25 cellular contexts compared by ENCODE assay signal in the genomic region with DNA sequence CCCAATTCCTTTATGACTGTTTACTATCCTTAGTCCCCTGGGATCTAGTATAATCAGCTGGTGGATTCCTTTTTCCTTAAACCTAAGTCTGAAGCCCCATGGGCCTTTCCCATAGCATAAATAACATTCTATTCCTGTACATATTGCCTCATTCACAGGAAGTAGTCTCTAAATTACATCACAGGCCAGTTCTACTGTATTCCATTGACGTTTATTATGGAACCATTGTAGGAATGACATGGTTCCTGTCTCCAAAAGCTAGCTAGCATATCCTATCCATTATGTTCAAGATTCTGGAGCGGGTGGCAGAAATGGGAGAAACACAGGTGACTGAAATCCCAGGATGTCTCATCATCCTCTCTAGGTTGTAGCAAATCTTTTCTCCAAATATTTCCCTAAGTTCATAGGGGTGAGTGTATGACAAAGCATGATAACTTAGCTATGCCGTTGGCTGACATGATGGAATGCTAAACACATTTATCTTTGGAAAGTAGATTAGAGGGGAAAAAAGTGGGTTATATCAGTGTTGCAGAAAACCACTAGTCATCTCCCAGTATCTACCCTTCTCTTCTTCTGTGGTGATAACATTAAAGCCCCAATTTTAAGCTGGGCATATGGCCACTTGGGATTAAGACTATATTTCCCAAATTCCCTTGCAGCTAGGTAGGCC.
DNase-seq lines count a peak whose midpoint lies in the region; ATAC-seq, FAIRE-seq and TF ChIP-seq lines count a peak whose summit lies in the region.
"Had no signal": no experiment of that assay in that cellular context is flagged by ENCODE, and none has a peak within 500 bp of the region (broad histone marks: within the 10 kb centered on the region; RNA-seq: fewer than 3 reads in every experiment).

No MANE protein-coding gene starts in this region.

- H3K9me3 Mint-ChIP-seq in astrocyte (ENCODE audit: unreplicated experiment): no peaks in the 10 kb centered on the region
- H3K9me3 Mint-ChIP-seq in stimulated activated naive CD8-positive, alpha-beta T cell treated with anti-CD3 and anti-CD28 coated beads, Interleukin-15, amount 100 ng/mL, for 72 hours: no peaks in the 10 kb centered on the region

- H3K4me1 Mint-ChIP-seq in astrocyte (ENCODE audit: low read depth, unreplicated experiment): peaks cover 37% of the 10 kb centered on the region
- no peaks in the 10 kb centered on the region for H3K4me1 Mint-ChIP-seq in stimulated activated naive CD8-positive, alpha-beta T cell treated with anti-CD3 and anti-CD28 coated beads, Interleukin-15, amount 100 ng/mL, for 72 hours

- H3K4me3 ChIP-seq in astrocyte (ENCODE audit: insufficient read depth, low read depth, low read length): no peak overlapping the region
- no peak overlapping the region for H3K4me3 ChIP-seq in fibroblast of the aortic adventitia (ENCODE audit: low read depth, low read length)
- no peak overlapping the region for H3K4me3 ChIP-seq in trophoblast cell (ENCODE audit: low read depth, low read length)
- H3K4me3 ChIP-seq: PC-9, testis had no signal

- H2BK120ac ChIP-seq in trophoblast cell (ENCODE audit: insufficient read depth, low read length, poor library complexity): no peak overlapping the region

- H2BK12ac ChIP-seq in trophoblast cell (ENCODE audit: low read length): no peak overlapping the region

- no peak overlapping the region for H4K91ac ChIP-seq in trophoblast cell (ENCODE audit: low read depth, low read length)

- WGBS in trophoblast cell (ENCODE audit: extremely low coverage, insufficient coverage, insufficient read length): no CpG with 5 or more reads among the region's 3 CpGs

- no peak overlapping the region for H3K18ac ChIP-seq in trophoblast cell (ENCODE audit: low read length)

- no peaks in the 10 kb centered on the region for H3K79me1 ChIP-seq in trophoblast cell (ENCODE audit: low read length)

- H3K4ac ChIP-seq in trophoblast cell (ENCODE audit: low read depth, low read length): no peak overlapping the region

- H3K4me2 ChIP-seq in astrocyte (ENCODE audit: low read length) (peak overlapping the region; percentile 47), trophoblast cell (ENCODE audit: low read length) (no peak overlapping the region)
- H3K4me2 ChIP-seq: KMS-11, PC-9 had no signal

- no peak overlapping the region for H4K12ac ChIP-seq in trophoblast cell (ENCODE audit: low read depth, low read length)

- H3K27me3 ChIP-seq in astrocyte (ENCODE audit: insufficient read depth, low read length): no peaks in the 10 kb centered on the region
- H3K27me3 ChIP-seq in trophoblast cell (ENCODE audit: insufficient read depth, low read length): no peaks in the 10 kb centered on the region
- H3K27me3 ChIP-seq: testis had no signal

- no peaks in the 10 kb centered on the region for H3K27me3 Mint-ChIP-seq in astrocyte (ENCODE audit: low read depth, unreplicated experiment)
- peaks cover 24% of the 10 kb centered on the region for H3K27me3 Mint-ChIP-seq in stimulated activated naive CD8-positive, alpha-beta T cell treated with anti-CD3 and anti-CD28 coated beads, Interleukin-15, amount 100 ng/mL, for 72 hours

- DNase-seq in HCEC 1CT (peak; percentile 65), astrocyte (ENCODE audit: low read depth) (peak; percentile 41), fibroblast of the aortic adventitia (ENCODE audit: low read depth) (peak; percentile 80), trophoblast cell (peak; percentile 77 to 92), NCI-H446 treated with DMSO at 0.1 percent for 48 hours (lab: John Stamatoyannopoulos, UW) (no peak)
- no peak for DNase-seq in stimulated activated naive CD8-positive, alpha-beta T cell treated with anti-CD3 and anti-CD28 coated beads, Interleukin-15, amount 100 ng/mL, for 72 hours
- no peak for DNase-seq in stimulated activated naive CD4-positive, alpha-beta T cell (lab: John Stamatoyannopoulos, UW)
- DNase-seq: activated gamma-delta T cell; amygdala; cortex of kidney; erythroblast; head of caudate nucleus; NCI-H1105; NCI-H748 treated with DMSO at 0.1 percent for 48 hours; occipital lobe; PC-9; stimulated activated CD4-positive, alpha-beta T cell treated with anti-CD3 and anti-CD28 coated beads, Interleukin-4, amount 100 ng/mL, for 4 hours; stimulated activated CD8-positive, alpha-beta memory T cell treated with anti-CD3 and anti-CD28 coated beads, Interleukin-4, amount 100 ng/mL, for 48 hours; T1000; testis had no signal

- no peak overlapping the region for H4K8ac ChIP-seq in trophoblast cell (ENCODE audit: low read depth, low read length)

- H3K79me2 ChIP-seq in astrocyte (ENCODE audit: insufficient read depth, low read length) (no peaks in the 10 kb centered on the region), trophoblast cell (ENCODE audit: control insufficient read depth, insufficient read depth, low read length, poor library complexity) (no peaks in the 10 kb centered on the region)

- H3K4me3 Mint-ChIP-seq in astrocyte (ENCODE audit: unreplicated experiment): no peak overlapping the region
- no peak overlapping the region for H3K4me3 Mint-ChIP-seq in stimulated activated naive CD8-positive, alpha-beta T cell treated with anti-CD3 and anti-CD28 coated beads, Interleukin-15, amount 100 ng/mL, for 72 hours
- H3K4me3 Mint-ChIP-seq: B cell had no signal

- no peak overlapping the region for H2BK5ac ChIP-seq in trophoblast cell (ENCODE audit: low read depth, low read length, poor library complexity)

- H3K9ac ChIP-seq in astrocyte (ENCODE audit: low read length): peak overlapping the region; percentile 58
- no peak overlapping the region for H3K9ac ChIP-seq in trophoblast cell (ENCODE audit: low read length)
- H3K9ac ChIP-seq: KMS-11 had no signal

- H3K23ac ChIP-seq in trophoblast cell (ENCODE audit: low read length): no peak overlapping the region

- no peaks in the 10 kb centered on the region for H3K36me3 Mint-ChIP-seq in astrocyte (ENCODE audit: low read depth, unreplicated experiment)

- no peak for TF ChIP-seq CTCF in astrocyte (IDR thresholded peaks at IDR 0.05; ENCODE audit: insufficient read depth, low read depth, low read length)
- TF ChIP-seq CTCF in fibroblast of the aortic adventitia (IDR thresholded peaks at IDR 0.05; ENCODE audit: insufficient read depth, low read length): no peak

- H2AFZ ChIP-seq in astrocyte (ENCODE audit: low read depth, low read length) (no peak overlapping the region), trophoblast cell (ENCODE audit: insufficient read depth, low read length, poor library complexity) (no peak overlapping the region)
- H2AFZ ChIP-seq: PC-9 had no signal

- H3K36me3 ChIP-seq in astrocyte (ENCODE audit: insufficient read depth, low read length) (no peaks in the 10 kb centered on the region), trophoblast cell (ENCODE audit: control insufficient read depth in 1 of 2, insufficient read depth in 2 of 2, low read length in 2 of 2) (no peaks in the 10 kb centered on the region)

- no peak overlapping the region for H2AK5ac ChIP-seq in trophoblast cell (ENCODE audit: low read length)

- H3K4me1 ChIP-seq in astrocyte (ENCODE audit: insufficient read depth, low read length) (peaks cover 28% of the 10 kb centered on the region), trophoblast cell (ENCODE audit: control insufficient read depth in 1 of 2, insufficient read depth in 2 of 2, low read length in 2 of 2) (peaks cover 10 to 16% of the 10 kb centered on the region in 2 experiments)

- no peak for ATAC-seq in HG03175 (IDR thresholded peaks at IDR 0.05; ENCODE audit: unreplicated experiment)
- ATAC-seq in stimulated activated naive CD8-positive, alpha-beta T cell treated with anti-CD3 and anti-CD28 coated beads, Interleukin-15, amount 100 ng/mL, for 72 hours: no peak
- ATAC-seq: SK-N-SH treated with all-trans-retinoic acid at 6 μM for 48 hours had no signal

- FAIRE-seq in astrocyte (lab: Jason Lieb, UNC): no peak
- FAIRE-seq: keratinocyte had no signal

- H3K27ac ChIP-seq in astrocyte (ENCODE audit: low read depth, low read length): peak overlapping the region; percentile 75
- H3K27ac ChIP-seq in trophoblast cell (ENCODE audit: low read depth, low read length): no peak overlapping the region
- H3K27ac ChIP-seq: KMS-11, PC-9, testis had no signal

- no peak overlapping the region for H3K27ac Mint-ChIP-seq in astrocyte (ENCODE audit: unreplicated experiment)
- no peak overlapping the region for H3K27ac Mint-ChIP-seq in stimulated activated naive CD8-positive, alpha-beta T cell treated with anti-CD3 and anti-CD28 coated beads, Interleukin-15, amount 100 ng/mL, for 72 hours
- H3K27ac Mint-ChIP-seq: B cell had no signal

- H3K14ac ChIP-seq in trophoblast cell (ENCODE audit: low read length): no peak overlapping the region

- H3K9me3 ChIP-seq in astrocyte (ENCODE audit: insufficient read depth, low read depth, low read length) (no peaks in the 10 kb centered on the region), trophoblast cell (ENCODE audit: insufficient read depth, low read depth, low read length) (no peaks in the 10 kb centered on the region)
- H3K9me3 ChIP-seq: testis had no signal

- H4K20me1 ChIP-seq in astrocyte (ENCODE audit: insufficient read depth, low read length): no peaks in the 10 kb centered on the region

Comparison
In these comparisons a context has a peak if more than half of its experiments do, and no peak if none do; other contexts are left out.
1. DNase-seq: peak in HCEC 1CT (single experiment), astrocyte (single experiment), fibroblast of the aortic adventitia (single experiment) and trophoblast cell (2 of 2); none in NCI-H446 treated with DMSO at 0.1 percent for 48 hours (single experiment), stimulated activated naive CD8-positive, alpha-beta T cell treated with anti-CD3 and anti-CD28 coated beads, Interleukin-15, amount 100 ng/mL, for 72 hours (0 of 2) and stimulated activated naive CD4-positive, alpha-beta T cell (0 of 6).